ENCODE assay signal across 8 cellular contexts in genomic region chr1:13748610-13749505, GRCh38. TPM values are rescaled to one million over a fixed set of nuclear protein-coding genes. Genes with fewer than 3 reads are reported as not detected.
DNase-seq lines count a peak whose midpoint lies in the region; ATAC-seq and TF ChIP-seq lines count a peak whose summit lies in the region.

No MANE protein-coding gene starts in this region.

- H3K27me3 Mint-ChIP-seq in activated CD4-positive, alpha-beta T cell treated with anti-CD3 and anti-CD28 coated beads, Interleukin-2, amount 10 ng/mL, durations not matched to agents 7 days and 5 days: no peaks in the 10 kb centered on the region

- no peaks in the 10 kb centered on the region for H3K9me3 ChIP-seq in left lung

- CTCF ChIA-PET in activated CD4-positive, alpha-beta T cell treated with anti-CD3 and anti-CD28 coated beads, Interleukin-2, amount 10 ng/mL, durations not matched to agents 7 days and 5 days (lab: Charles Lee): interaction anchor here (0.9 to 1.5 kb wide), 5 partner anchors 9 to 45 kb away, joined by 3 to 4 read pairs (median 3); no protein-coding TSS in a partner anchor

- H3K27ac ChIP-seq in C4-2B: peak overlapping the region; percentile 83
- H3K27ac ChIP-seq in left lung: peak overlapping the region; percentile 96 to 97

- peaks cover 0 to 4% of the 10 kb centered on the region in 2 donors for H3K36me3 ChIP-seq in left lung

- peak; percentile 75 for ATAC-seq in GM19351 (IDR thresholded peaks at IDR 0.05; ENCODE audit: unreplicated experiment)
- peak; percentile 73 for ATAC-seq in HG03520 (IDR thresholded peaks at IDR 0.05; ENCODE audit: unreplicated experiment)
- ATAC-seq in left lung: peak; percentile 96

- H3K27me3 ChIP-seq in left lung: no peaks in the 10 kb centered on the region

- intact Hi-C loops in left lung (cut with DNase I): no loop called here

- H3K4me3 Mint-ChIP-seq in activated CD4-positive, alpha-beta T cell treated with anti-CD3 and anti-CD28 coated beads, Interleukin-2, amount 10 ng/mL, durations not matched to agents 7 days and 5 days: peak overlapping the region; percentile 90

- peaks cover 21 to 43% of the 10 kb centered on the region in 2 donors for H3K4me1 ChIP-seq in left lung

- POLR2A ChIA-PET in activated CD4-positive, alpha-beta T cell treated with anti-CD3 and anti-CD28 coated beads, Interleukin-2, amount 10 ng/mL, durations not matched to agents 7 days and 5 days (lab: Charles Lee): interaction anchor here (0.7 to 1.2 kb wide), 4 partner anchors 17 to 1528 kb away, joined by 3 to 7 read pairs (median 5); no protein-coding TSS in a partner anchor

- peak; percentile 49 for TF ChIP-seq CTCF in C4-2B (conservative IDR thresholded peaks at IDR 0.05)
- no peak for TF ChIP-seq CTCF in left lung (IDR thresholded peaks at IDR 0.05)

- peaks cover 46% of the 10 kb centered on the region for H3K4me1 Mint-ChIP-seq in activated CD4-positive, alpha-beta T cell treated with anti-CD3 and anti-CD28 coated beads, Interleukin-2, amount 10 ng/mL, durations not matched to agents 7 days and 5 days

- peak overlapping the region; percentile 70 to 82 for H3K4me3 ChIP-seq in left lung

- H3K36me3 Mint-ChIP-seq in activated CD4-positive, alpha-beta T cell treated with anti-CD3 and anti-CD28 coated beads, Interleukin-2, amount 10 ng/mL, durations not matched to agents 7 days and 5 days (ENCODE audit: low read depth): peaks cover 26% of the 10 kb centered on the region

- peak overlapping the region; percentile 96 for H3K27ac Mint-ChIP-seq in activated CD4-positive, alpha-beta T cell treated with anti-CD3 and anti-CD28 coated beads, Interleukin-2, amount 10 ng/mL, durations not matched to agents 7 days and 5 days

- peak; percentile 89 to 96 for DNase-seq in NCI-H526 (lab: John Stamatoyannopoulos, UW)
- peak; percentile 96 for DNase-seq in activated CD4-positive, alpha-beta T cell treated with anti-CD3 and anti-CD28 coated beads, Interleukin-2, amount 10 ng/mL, durations not matched to agents 7 days and 5 days
- DNase-seq in cortex of kidney (lab: John Stamatoyannopoulos, UW): peak; percentile 29
- DNase-seq in left lung: peak; percentile 97 to 99
- peak; percentile 92 for DNase-seq in stimulated activated CD4-positive, alpha-beta T cell treated with anti-CD3 and anti-CD28 coated beads, Interleukin-2, amount 100 ng/mL, for 4 hours (ENCODE audit: low read depth)

- no peaks in the 10 kb centered on the region for H3K9me3 Mint-ChIP-seq in activated CD4-positive, alpha-beta T cell treated with anti-CD3 and anti-CD28 coated beads, Interleukin-2, amount 10 ng/mL, durations not matched to agents 7 days and 5 days

RNA-seq across cellular contexts. Expression of gene PRDM2, which starts 48.9 kb away (rescaled TPM):
- 10 to 100 TPM; 57.7 to 63.1 TPM for total RNA-seq in activated CD4-positive, alpha-beta T cell treated with anti-CD3 and anti-CD28 coated beads, Interleukin-2, amount 10 ng/mL, durations not matched to agents 7 days and 5 days
- 10 to 100 TPM; 39.6 to 42.7 TPM for total RNA-seq in left lung

Comparison
In these comparisons a context has a peak if more than half of its experiments do, and no peak if none do; other contexts are left out.
1. Peak in every context shown above with its lines: DNase-seq, ATAC-seq, H3K4me3 ChIP-seq and H3K27ac ChIP-seq.
2. DNase-seq: peak in every context shown above with its lines; median percentile 98 in left lung; 96 in activated CD4-positive, alpha-beta T cell treated with anti-CD3 and anti-CD28 coated beads, Interleukin-2, amount 10 ng/mL, durations not matched to agents 7 days and 5 days; 92 in NCI-H526; 92 in stimulated activated CD4-positive, alpha-beta T cell treated with anti-CD3 and anti-CD28 coated beads, Interleukin-2, amount 100 ng/mL, for 4 hours; 29 in cortex of kidney.